8 cellular contexts compared by ENCODE assay signal in genomic region chr14:67532998-67533753, GRCh38. TPM values are rescaled to one million over a fixed set of nuclear protein-coding genes. Genes with fewer than 3 reads are reported as not detected.
DNase-seq lines count a peak whose midpoint lies in the region; ATAC-seq, FAIRE-seq and TF ChIP-seq lines count a peak whose summit lies in the region.

PLEKHH1 (plus strand) TSS chr14:67533290; CDS start chr14:67541868, 8,578 bp downstream.

- H3K27me3 ChIP-seq in K562 (ENCODE audit: control insufficient read depth in 2 of 2, insufficient read depth in 2 of 2, low read length in 2 of 2), result no peaks in the 10 kb centered on the region
- H3K27me3 ChIP-seq in iPS DF 6.9 (ENCODE audit: control insufficient read depth, insufficient read depth, low read length), result peaks cover 2% of the 10 kb centered on the region; the same call in 1 of the 2 replicates

- peak; percentile 83 for ATAC-seq in GM21381 (IDR thresholded peaks at IDR 0.05; ENCODE audit: unreplicated experiment)
- peak; percentile 98 for ATAC-seq in K562
- no peak for ATAC-seq in GM19452 (IDR thresholded peaks at IDR 0.05; ENCODE audit: unreplicated experiment)

- BruUV-seq in K562 (replicated peaks; lab: Mats Ljungman, UMichigan), result no TSS peak

- peak within 1 kb of the TSS; percentile 76 to 92; a peak in 3 of 4 replicates for H3K9ac ChIP-seq in K562 (ENCODE audit: insufficient read depth in 1 of 2, low read depth in 2 of 2, low read length in 2 of 2)

- DNase-seq in AG20443 (ENCODE audit: low spot score) (peak; percentile 92), MV-4-11 (lab: John Stamatoyannopoulos, UW) (peak; percentile 59), T-helper 2 cell (peak in 4 of 5 experiments; percentile 18 to 61 (median 32)), K562 (ENCODE audit: extremely low read depth in 1 of 4, low spot score in 3 of 4) (peak; percentile 66 to 82 (median 74)), iPS DF 6.9 (ENCODE audit: low read depth, low spot score) (no peak), retinal pigment epithelial cell (ENCODE audit: low read depth) (no peak)

- H4K20me1 ChIP-seq in K562 (replicated peaks; ENCODE audit: control insufficient read depth, insufficient read depth, low read length), result no peaks in the 10 kb centered on the region

- H3K27ac ChIP-seq in K562 (ENCODE audit: extremely low read depth, low read depth, low read length), result peak within 1 kb of the TSS; percentile 57
- H3K27ac ChIP-seq in iPS DF 6.9 (ENCODE audit: low read length), result no peak within 1 kb of the TSS

- no peak for TF ChIP-seq RAD21 in K562 (CRISPR knock-in tag; conservative IDR thresholded peaks at IDR 0.05 in 1 of 2, IDR thresholded peaks at IDR 0.05 in 1 of 2)

- in situ Hi-C loops in K562 (cut with MboI), result no loop called here

- no peaks in the 10 kb centered on the region for H3K79me2 ChIP-seq in K562 (ENCODE audit: control insufficient read depth, insufficient read depth, low read length)

- H2AFZ ChIP-seq in K562 (ENCODE audit: low read depth, low read length), result peak within 1 kb of the TSS; percentile 96

- H3K4me3 ChIP-seq in K562 (peak within 1 kb of the TSS; percentile 57), iPS DF 6.9 (ENCODE audit: low read length) (peak within 1 kb of the TSS; percentile 76), retinal pigment epithelial cell (ENCODE audit: low read length) (peak within 1 kb of the TSS; percentile 61)

- intact Hi-C loops in K562 (cut with micrococcal nuclease), result no loop called here

- CTCF ChIA-PET in K562 (lab: Yijun Ruan, JAX; ENCODE audit: low intra/inter-chr PET ratio), result no interaction called here

- H3K4me1 ChIP-seq in K562 (replicated peaks in 1 of 2; ENCODE audit: control insufficient read depth in 2 of 2, insufficient read depth in 2 of 2, low read length in 2 of 2) (peaks cover 0 to 15% of the 10 kb centered on the region in 2 experiments; a peak in 3 of 5 replicates), iPS DF 6.9 (ENCODE audit: control insufficient read depth, insufficient read depth, low read length) (0 out of 2 replicates have a peak, but pooled peaks cover 1% of the 10 kb centered on the region)

- FAIRE-seq in K562 (lab: Jason Lieb, UNC), result peak; percentile 66

- 0% methylated on average over 6 of the region's 86 CpGs for WGBS in K562 (ENCODE audit: insufficient coverage, low coverage, missing lambda C conversion rate)
- no CpG with 5 or more reads among the region's 86 CpGs for WGBS in iPS DF 6.9 (ENCODE audit: insufficient coverage, insufficient read length)

- peak within 1 kb of the TSS; percentile 75 for H3K4me2 ChIP-seq in K562 (ENCODE audit: insufficient read depth, low read length)

- POLR2A ChIA-PET in K562 (lab: Yijun Ruan, JAX), result interaction anchor here (0.5 to 3.1 kb wide), 3 partner anchors 8 to 23 kb away, joined by 3 to 13 read pairs (median 3); no protein-coding TSS in a partner anchor

- H3K36me3 ChIP-seq in K562 (ENCODE audit: control insufficient read depth, insufficient read depth, low read length) (no peaks in the 10 kb centered on the region), iPS DF 6.9 (ENCODE audit: control insufficient read depth, insufficient read depth, low read length) (no peaks in the 10 kb centered on the region)

- H3K9me3 ChIP-seq in K562 (replicated peaks; ENCODE audit: control insufficient read depth, insufficient read depth, low read depth, low read length) (no peaks in the 10 kb centered on the region), iPS DF 6.9 (ENCODE audit: control insufficient read depth, insufficient read depth, low read length) (no peaks in the 10 kb centered on the region)

- peak; percentile 76 for TF ChIP-seq POLR2A in K562 (conservative IDR thresholded peaks at IDR 0.05)

- TF ChIP-seq CTCF in K562 (IDR thresholded peaks at IDR 0.05 in 2 of 3, conservative IDR thresholded peaks at IDR 0.05 in 1 of 3; ENCODE audit: insufficient read depth in 2 of 3, low read depth in 1 of 3, low read length in 3 of 3) (no peak), retinal pigment epithelial cell (conservative IDR thresholded peaks at IDR 0.05; ENCODE audit: low read depth, low read length) (no peak)

- H3K9me1 ChIP-seq in K562 (ENCODE audit: control insufficient read depth, insufficient read depth, low read length), result no peaks in the 10 kb centered on the region

- TF ChIP-seq EP300 in K562 (IDR thresholded peaks at IDR 0.05; ENCODE audit: low read length), result no peak

TF ChIP-seq in K562, 482 proteins besides CTCF, POLR2A, EP300 and RAD21 (continues in another document):
- no peak for TF ChIP-seq RFX5 (IDR thresholded peaks at IDR 0.05; ENCODE audit: low read depth, low read length)
- TF ChIP-seq GABPA (tag; conservative IDR thresholded peaks at IDR 0.05; ENCODE audit: low read depth), result peak; percentile 83
- TF ChIP-seq HINFP (tag; conservative IDR thresholded peaks at IDR 0.05; ENCODE audit: low read depth), result no peak
- 0 out of 2 replicates have a peak, but pooled peaks have one; percentile 30 for TF ChIP-seq JUN (IDR thresholded peaks at IDR 0.05; ENCODE audit: borderline replicate concordance, low read depth, low read length)
- TF ChIP-seq JUN (CRISPR knock-in tag; IDR thresholded peaks at IDR 0.05; ENCODE audit: borderline replicate concordance), result no peak
- TF ChIP-seq ZNF263 (CRISPR knock-in tag; IDR thresholded peaks at IDR 0.05; ENCODE audit: borderline replicate concordance), result peak; percentile 70; the same call in 1 of the 2 replicates
- 0 out of 2 replicates have a peak, but pooled peaks have one; percentile 18 for TF ChIP-seq POLR2AphosphoS5 (IDR thresholded peaks at IDR 0.05; ENCODE audit: control insufficient read depth, insufficient read depth, low read depth, low read length)
- TF ChIP-seq KAT7 (CRISPR knock-in tag; IDR thresholded peaks at IDR 0.05; ENCODE audit: borderline replicate concordance), result no peak
- TF ChIP-seq PCBP1 (IDR thresholded peaks at IDR 0.05; ENCODE audit: low read depth, low read length, poor library complexity, severe bottlenecking), result peak; percentile 24
- TF ChIP-seq CCAR2 (IDR thresholded peaks at IDR 0.05; ENCODE audit: low read depth, low read length), result no peak
- peak in 1 of 2 experiments; percentile 33; a peak in 1 of 4 replicates for TF ChIP-seq NRF1 (conservative IDR thresholded peaks at IDR 0.05 in 1 of 2, IDR thresholded peaks at IDR 0.05 in 1 of 2)
- TF ChIP-seq HBP1 (CRISPR knock-in tag; IDR thresholded peaks at IDR 0.05), result no peak
- peak; percentile 67 for TF ChIP-seq CXXC5 (CRISPR knock-in tag; IDR thresholded peaks at IDR 0.05)
- peak; percentile 86 for TF ChIP-seq GABPB1 (CRISPR knock-in tag; IDR thresholded peaks at IDR 0.05)
- 0 out of 2 replicates have a peak, but pooled peaks have one; percentile 29 for TF ChIP-seq L3MBTL2 (IDR thresholded peaks at IDR 0.05)
- TF ChIP-seq CCNT2 (IDR thresholded peaks at IDR 0.05; ENCODE audit: borderline replicate concordance, extremely low read depth, insufficient read length, low read depth, low read length), result peak; percentile 63

RNA-seq across cellular contexts. Expression of gene PLEKHH1, which starts in this region (rescaled TPM):
- 52.8 and 57.1 TPM in 2 replicates for total RNA-seq in K562 (2011; cell fraction: chromatin; rRNA removed; ENCODE audit: low replicate concordance)
- 21.8 and 23.4 TPM in 2 replicates for total RNA-seq in K562 (2011; cell fraction: nucleolus; rRNA removed)
- total RNA-seq in K562 (2011; cell fraction: nucleoplasm; rRNA removed), result 31.3 and 43.5 TPM in 2 replicates
- total RNA-seq in K562 (2014; rRNA removed), result 2.1 and 2.5 TPM in 2 replicates
- total RNA-seq in K562 (2014; rRNA removed; fragmentation: Illumina TruSeq; extraction: Trizol), result 2.9 and 4.0 TPM in 2 replicates
- 1.7 and 2.2 TPM in 2 replicates for total RNA-seq in K562 (2015; rRNA removed; fragmentation: Illumina TruSeq; extraction: Trizol)
- 4.3 and 5.7 TPM in 2 replicates for total RNA-seq in K562 (2021)
- 3.7 and 6.6 TPM in 2 replicates for polyA plus RNA-seq in K562 (2011; rRNA removed)
- 2.3 and 4.4 TPM in 2 replicates for polyA plus RNA-seq in K562 (2011; cell fraction: cytosol; rRNA removed)
- polyA plus RNA-seq in K562 (2011; cell fraction: nucleus; rRNA removed), result 20.3 and 22.6 TPM in 2 replicates
- 2.3 and 6.1 TPM in 2 replicates for polyA plus RNA-seq in K562 (2012)
- polyA plus RNA-seq in K562 (2014; fragmentation: Illumina TruSeq; extraction: Trizol), result 3.6 and 5.1 TPM in 2 replicates
- polyA plus RNA-seq in K562 (2014; fragmentation: Nextera tagmentation; extraction: Ambion mirVana), result 1 to 10 TPM in 1 of 2 experiments, under 1 TPM in 1; 0.76 to 1.3 TPM
- 5.9 and 6.2 TPM in 2 replicates for polyA plus RNA-seq in K562 (2014; rRNA removed)
- polyA minus RNA-seq in K562 (2011; rRNA and poly(A)+ RNA removed), result 3.1 and 5.2 TPM in 2 replicates
- polyA minus RNA-seq in K562 (2011; cell fraction: cytosol; rRNA and poly(A)+ RNA removed), result 0.86 and 5.0 TPM in 2 replicates
- polyA minus RNA-seq in K562 (2011; cell fraction: nucleus; rRNA and poly(A)+ RNA removed), result 5.9 and 8.3 TPM in 2 replicates

Comparison
In these comparisons a context has a peak if more than half of its experiments do, and no peak if none do; other contexts are left out.
1. DNase-seq: peak in AG20443 (single experiment), MV-4-11 (single experiment), T-helper 2 cell (4 of 5) and K562 (4 of 4); none in iPS DF 6.9 (single experiment) and retinal pigment epithelial cell (single experiment).
2. Peak in every context shown above with its lines, with median percentiles within 50 percentile points of each other: H3K4me3 ChIP-seq.